ENCODE assay signal across 30 cellular contexts in genomic region chr6:36807143-36807542, GRCh38. TPM values are rescaled to one million over a fixed set of nuclear protein-coding genes. Genes with fewer than 3 reads are reported as not detected.
"Had no signal": no experiment of that assay in that cellular context is flagged by ENCODE, and none has a peak within 500 bp of the region (broad histone marks: within the 10 kb centered on the region; RNA-seq: fewer than 3 reads in every experiment).

No MANE protein-coding gene starts in this region.

- H3K9me3 ChIP-seq: colonic mucosa, esophagus muscularis mucosa, esophagus squamous epithelium, gastrocnemius medialis, gastroesophageal sphincter, heart left ventricle, heart right ventricle had no signal

- H3K4me3 ChIP-seq: colonic mucosa, coronary artery, dorsolateral prefrontal cortex, esophagus muscularis mucosa, esophagus squamous epithelium, gastrocnemius medialis, gastroesophageal sphincter, heart left ventricle, heart right ventricle had no signal

- H3K27ac Mint-ChIP-seq: dendritic cell treated with granulocyte-macrophage colony-stimulating factor and Interleukin-4, amounts not matched to agents 40 ng/mL and 50 ng/mL, for 4 days; effector memory CD8-positive, alpha-beta T cell; endodermal cell had no signal

- H3K36me3 ChIP-seq: colonic mucosa, esophagus muscularis mucosa, esophagus squamous epithelium, gastrocnemius medialis, gastroesophageal sphincter, heart left ventricle, heart right ventricle had no signal

- DNase-seq: colonic mucosa; cortex of kidney; dermis blood vessel endothelial cell; dorsolateral prefrontal cortex; effector CD4-positive, alpha-beta T cell; effector CD8-positive, alpha-beta T cell; effector memory CD4-positive, alpha-beta T cell; effector memory CD8-positive, alpha-beta T cell; endodermal cell; erythroblast; esophagus squamous epithelium; foreskin fibroblast; foreskin keratinocyte; foreskin melanocyte; gastrocnemius medialis; glutamatergic neuron; head of caudate nucleus; heart right ventricle had no signal

- H3K27ac ChIP-seq: colonic mucosa, coronary artery, dorsolateral prefrontal cortex, epithelial cell of prostate, esophagus muscularis mucosa, esophagus squamous epithelium, foreskin keratinocyte, gastrocnemius medialis, gastroesophageal sphincter, heart left ventricle, heart right ventricle had no signal

- H3K4me1 ChIP-seq: colonic mucosa, foreskin keratinocyte, gastrocnemius medialis, gastroesophageal sphincter had no signal

- H3K27me3 ChIP-seq: colonic mucosa, dorsolateral prefrontal cortex, gastrocnemius medialis, heart left ventricle, heart right ventricle had no signal

- FAIRE-seq: colon, endometrium, endothelial cell of umbilical vein, frontal cortex had no signal

- H3K4me3 Mint-ChIP-seq: dendritic cell treated with granulocyte-macrophage colony-stimulating factor and Interleukin-4, amounts not matched to agents 40 ng/mL and 50 ng/mL, for 4 days; effector memory CD8-positive, alpha-beta T cell; endodermal cell had no signal

- H3K9me3 Mint-ChIP-seq: dendritic cell treated with granulocyte-macrophage colony-stimulating factor and Interleukin-4, amounts not matched to agents 40 ng/mL and 50 ng/mL, for 4 days; effector memory CD8-positive, alpha-beta T cell; endodermal cell had no signal

- ATAC-seq: effector memory CD8-positive, alpha-beta T cell; esophagus mucosa; foreskin keratinocyte; gastrocnemius medialis; gastroesophageal sphincter; heart left ventricle; heart right ventricle had no signal

RNA-seq across cellular contexts. Expression of gene CPNE5, which starts 32.1 kb away (rescaled TPM):
- total RNA-seq: fibroblast of lung, foreskin keratinocyte had no signal
